In the genomic region with DNA sequence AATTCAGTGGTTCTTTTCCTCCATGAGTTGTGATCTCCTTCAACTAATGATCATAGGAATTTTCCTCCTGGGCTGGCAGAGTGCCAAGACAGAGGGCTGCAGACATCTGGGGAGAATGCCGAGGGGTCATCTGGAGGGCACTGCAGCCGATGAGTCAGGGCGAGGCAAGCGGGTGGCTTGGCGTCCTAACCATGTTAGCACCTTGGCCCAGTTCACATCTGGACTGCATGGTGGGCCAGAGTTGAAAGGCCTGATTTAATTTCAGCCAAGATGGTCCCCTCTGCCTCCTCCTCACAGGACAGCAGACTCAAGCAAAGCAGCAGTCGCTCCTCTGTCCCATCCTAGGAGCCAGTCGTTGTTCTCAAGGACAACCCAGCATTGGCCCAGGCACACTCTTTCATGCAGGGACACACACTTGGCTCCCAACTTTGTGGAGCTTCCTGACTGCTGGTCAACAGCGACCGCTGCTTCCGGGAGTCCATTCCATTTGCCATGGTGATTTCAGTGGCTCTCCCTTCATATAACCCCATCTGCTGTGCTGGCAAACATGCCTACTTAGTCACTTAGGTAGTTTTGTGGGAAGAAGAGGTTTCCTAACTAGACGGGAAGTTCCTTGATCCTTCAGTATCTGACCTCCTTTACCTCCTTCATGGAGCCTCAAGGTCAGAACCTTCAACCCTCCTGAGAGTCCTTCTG, we compare ENCODE assay signal across 1 cellular context.
TF ChIP-seq lines count a peak whose summit lies in the region.

No MANE protein-coding gene starts in this region.

TF ChIP-seq in K562, 482 proteins besides CTCF, POLR2A, EP300 and RAD21 (continued from another document):
- no peak for TF ChIP-seq ETS2 (tag; IDR thresholded peaks at IDR 0.05; ENCODE audit: borderline replicate concordance, poor library complexity, severe bottlenecking)
- no peak for TF ChIP-seq E2F4 (CRISPR knock-in tag; IDR thresholded peaks at IDR 0.05; ENCODE audit: low read depth)
- TF ChIP-seq HOXB6 (CRISPR knock-in tag; IDR thresholded peaks at IDR 0.05; ENCODE audit: borderline replicate concordance): no peak
- TF ChIP-seq, protein P1, sequence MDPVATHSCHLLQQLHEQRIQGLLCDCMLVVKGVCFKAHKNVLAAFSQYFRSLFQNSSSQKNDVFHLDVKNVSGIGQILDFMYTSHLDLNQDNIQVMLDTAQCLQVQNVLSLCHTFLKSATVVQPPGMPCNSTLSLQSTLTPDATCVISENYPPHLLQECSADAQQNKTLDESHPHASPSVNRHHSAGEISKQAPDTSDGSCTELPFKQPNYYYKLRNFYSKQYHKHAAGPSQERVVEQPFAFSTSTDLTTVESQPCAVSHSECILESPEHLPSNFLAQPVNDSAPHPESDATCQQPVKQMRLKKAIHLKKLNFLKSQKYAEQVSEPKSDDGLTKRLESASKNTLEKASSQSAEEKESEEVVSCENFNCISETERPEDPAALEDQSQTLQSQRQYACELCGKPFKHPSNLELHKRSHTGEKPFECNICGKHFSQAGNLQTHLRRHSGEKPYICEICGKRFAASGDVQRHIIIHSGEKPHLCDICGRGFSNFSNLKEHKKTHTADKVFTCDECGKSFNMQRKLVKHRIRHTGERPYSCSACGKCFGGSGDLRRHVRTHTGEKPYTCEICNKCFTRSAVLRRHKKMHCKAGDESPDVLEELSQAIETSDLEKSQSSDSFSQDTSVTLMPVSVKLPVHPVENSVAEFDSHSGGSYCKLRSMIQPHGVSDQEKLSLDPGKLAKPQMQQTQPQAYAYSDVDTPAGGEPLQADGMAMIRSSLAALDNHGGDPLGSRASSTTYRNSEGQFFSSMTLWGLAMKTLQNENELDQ (CRISPR knock-in tag; IDR thresholded peaks at IDR 0.05; ENCODE audit: borderline replicate concordance): no peak
- TF ChIP-seq NFIX (CRISPR knock-in tag; IDR thresholded peaks at IDR 0.05; ENCODE audit: low read depth): peak; percentile 54
